ENCODE assay signal across 8 cellular contexts in genomic region chrX:40096395-40097091, GRCh38. TPM values are rescaled to one million over a fixed set of nuclear protein-coding genes. Genes with fewer than 3 reads are reported as not detected.
DNase-seq lines count a peak whose midpoint lies in the region; ATAC-seq and TF ChIP-seq lines count a peak whose summit lies in the region.

No MANE protein-coding gene starts in this region.

- H3K9me3 ChIP-seq in Caco-2, result no peaks in the 10 kb centered on the region
- no peaks in the 10 kb centered on the region for H3K9me3 ChIP-seq in upper lobe of right lung

- H3K27me3 ChIP-seq in Caco-2 (replicated peaks; ENCODE audit: control insufficient read depth, insufficient read depth, low read length), result no peaks in the 10 kb centered on the region
- H3K27me3 ChIP-seq in upper lobe of right lung, result no peaks in the 10 kb centered on the region

- H3K36me3 Mint-ChIP-seq in Caco-2 (ENCODE audit: insufficient read depth, unreplicated experiment) (peaks cover 11% of the 10 kb centered on the region), natural killer cell (no peaks in the 10 kb centered on the region)

- H3K27ac Mint-ChIP-seq in Caco-2 (ENCODE audit: unreplicated experiment) (no peak overlapping the region), natural killer cell (peak overlapping the region; percentile 85 to 89)

- peak; percentile 14 to 46 (median 40) for ATAC-seq in natural killer cell
- ATAC-seq in upper lobe of right lung, result peak; percentile 26

- H3K4me3 ChIP-seq in Caco-2 (ENCODE audit: low read depth, low read length) (peak overlapping the region; percentile 55), epithelial cell of proximal tubule (ENCODE audit: low read depth, low read length) (peak overlapping the region; percentile 62), upper lobe of right lung (peak overlapping the region; percentile 67)

- DNase-seq in Caco-2, result peak in 1 of 2 experiments; percentile 14
- DNase-seq in M059J (ENCODE audit: low read depth), result peak; percentile 53
- DNase-seq in activated CD8-positive, alpha-beta memory T cell treated with anti-CD3 and anti-CD28 coated beads, Interleukin-2, amount 50 U/mL, for 4 hours, result peak; percentile 69
- DNase-seq in epithelial cell of proximal tubule (ENCODE audit: low read depth), result no peak
- DNase-seq in natural killer cell, result peak; percentile 58
- peak; percentile 81 for DNase-seq in upper lobe of right lung
- no peak for DNase-seq in kidney glomerular epithelial cell (lab: John Stamatoyannopoulos, UW)
- no peak for DNase-seq in HuH-7.5 (ENCODE audit: low spot score)

- no peaks in the 10 kb centered on the region for H3K9me3 Mint-ChIP-seq in Caco-2 (ENCODE audit: unreplicated experiment)
- H3K9me3 Mint-ChIP-seq in natural killer cell, result no peaks in the 10 kb centered on the region

- peak overlapping the region; percentile 83 for H3K4me3 Mint-ChIP-seq in Caco-2 (ENCODE audit: unreplicated experiment)
- H3K4me3 Mint-ChIP-seq in natural killer cell, result peak overlapping the region; percentile 91

- TF ChIP-seq CTCF in Caco-2 (IDR thresholded peaks at IDR 0.05; ENCODE audit: insufficient read depth in 1 of 2, low read depth in 1 of 2, low read length in 1 of 2, severe bottlenecking in 1 of 2, unreplicated experiment in 1 of 2), result no peak
- TF ChIP-seq CTCF in epithelial cell of proximal tubule (conservative IDR thresholded peaks at IDR 0.05; ENCODE audit: low read depth, low read length), result no peak
- no peak for TF ChIP-seq CTCF in natural killer cell (IDR thresholded peaks at IDR 0.05)
- TF ChIP-seq CTCF in upper lobe of right lung (IDR thresholded peaks at IDR 0.05), result no peak

- H3K27me3 Mint-ChIP-seq in Caco-2 (ENCODE audit: insufficient read depth, unreplicated experiment) (no peaks in the 10 kb centered on the region), natural killer cell (ENCODE audit: low read depth in 2 of 2) (peaks cover 0 to 11% of the 10 kb centered on the region in 2 donors)

- peaks cover 8% of the 10 kb centered on the region; the same call in 1 of the 2 replicates for H3K4me1 ChIP-seq in Caco-2
- H3K4me1 ChIP-seq in upper lobe of right lung, result peaks cover 10% of the 10 kb centered on the region

- H3K36me3 ChIP-seq in Caco-2 (ENCODE audit: control insufficient read depth, insufficient read depth, low read length), result no peaks in the 10 kb centered on the region
- H3K36me3 ChIP-seq in upper lobe of right lung, result no peaks in the 10 kb centered on the region

- POLR2A ChIA-PET in Caco-2 (lab: Charles Lee), result no interaction called here

- H3K27ac ChIP-seq in upper lobe of right lung, result peak overlapping the region; percentile 83

- no TSS peak for BruUV-seq in Caco-2 (replicated peaks; lab: Mats Ljungman, UMichigan)

- intact Hi-C loops in Caco-2 (cut with micrococcal nuclease; ENCODE audit: unreplicated experiment) (loop anchor here (5.0 kb wide), 1 partner anchor 171 kb away; no protein-coding TSS in a partner anchor), natural killer cell (cut with micrococcal nuclease) (loop anchor here (2.0 to 5.0 kb wide), 5 partner anchors 56 to 239 kb away; no protein-coding TSS in a partner anchor), upper lobe of right lung (cut with DNase I) (no loop called here)

- H3K4me1 Mint-ChIP-seq in Caco-2 (ENCODE audit: low read depth, unreplicated experiment) (peaks cover 12% of the 10 kb centered on the region), natural killer cell (peaks cover 35 to 40% of the 10 kb centered on the region in 2 donors)

- CTCF ChIA-PET in Caco-2 (lab: Charles Lee), result no interaction called here

RNA-seq across cellular contexts. Expression of gene BCOR, which starts 1.2 kb away (rescaled TPM):
- total RNA-seq in Caco-2 (2022), result 16.2 and 18.6 TPM in 2 replicates
- total RNA-seq in M059J (2014; rRNA removed; shearing (Covaris generic)), result 35.5 and 50.6 TPM in 2 replicates
- 21.3 and 24.3 TPM in 2 replicates for total RNA-seq in epithelial cell of proximal tubule
- 10 to 100 TPM; 20.0 to 35.2 (median 29.2) TPM for total RNA-seq in natural killer cell
- 26.1 TPM for total RNA-seq in upper lobe of right lung

Comparison
In these comparisons a context has a peak if more than half of its experiments do, and no peak if none do; other contexts are left out.
1. DNase-seq: peak in M059J (single experiment), activated CD8-positive, alpha-beta memory T cell treated with anti-CD3 and anti-CD28 coated beads, Interleukin-2, amount 50 U/mL, for 4 hours (single experiment), natural killer cell (single experiment) and upper lobe of right lung (single experiment); none in epithelial cell of proximal tubule (single experiment), kidney glomerular epithelial cell (single experiment) and HuH-7.5 (single experiment).
2. Peak in every context shown above with its lines, with median percentiles within 50 percentile points of each other: H3K4me3 ChIP-seq.